Comparison of ENCODE assay signal across 1 cellular context in genomic region chr12:49707127-49707811, GRCh38.
A peak's percentile ranks its signal among the peaks of the same experiment; 100 is the strongest.
TF ChIP-seq lines count a peak whose summit lies in the region.

Gene FMNL3, minus strand, starts transcription at chr12:49707405. Its CDS starts 225 bp downstream, at chr12:49707180.

TF ChIP-seq in WTC11, 78 proteins besides CTCF, POLR2A, EP300 and RAD21 (continued from another document):
- TF ChIP-seq CREM (CRISPR knock-in tag; IDR thresholded peaks at IDR 0.05): 0 out of 2 replicates have a peak, but pooled peaks have one; percentile 67
- TF ChIP-seq SP1 (CRISPR knock-in tag; conservative IDR thresholded peaks at IDR 0.05): peak; percentile 96
- TF ChIP-seq ZNF423 (CRISPR knock-in tag; IDR thresholded peaks at IDR 0.05): peak; percentile 39; the same call in 1 of the 2 replicates
- TF ChIP-seq ZNF416 (CRISPR knock-in tag; IDR thresholded peaks at IDR 0.05): no peak
- no peak for TF ChIP-seq PREB (CRISPR knock-in tag; IDR thresholded peaks at IDR 0.05; ENCODE audit: borderline replicate concordance)
- TF ChIP-seq ZNF232 (CRISPR knock-in tag; IDR thresholded peaks at IDR 0.05): peak; percentile 81; the same call in 1 of the 2 replicates
- TF ChIP-seq TEAD1 (CRISPR knock-in tag; IDR thresholded peaks at IDR 0.05): 0 out of 2 replicates have a peak, but pooled peaks have one; percentile 64
- no peak for TF ChIP-seq JAZF1 (CRISPR knock-in tag; IDR thresholded peaks at IDR 0.05)
- peak; percentile 97 for TF ChIP-seq MAX (CRISPR knock-in tag; IDR thresholded peaks at IDR 0.05)
- peak; percentile 78 for TF ChIP-seq GABPB1 (CRISPR knock-in tag; IDR thresholded peaks at IDR 0.05)
- TF ChIP-seq ETV6 (CRISPR knock-in tag; IDR thresholded peaks at IDR 0.05): peak; percentile 93
- peak; percentile 96 for TF ChIP-seq E2F5 (CRISPR knock-in tag; IDR thresholded peaks at IDR 0.05)
- no peak for TF ChIP-seq CDX4 (CRISPR knock-in tag; IDR thresholded peaks at IDR 0.05; ENCODE audit: borderline replicate concordance)
- no peak for TF ChIP-seq OVOL2 (CRISPR knock-in tag; IDR thresholded peaks at IDR 0.05; ENCODE audit: borderline replicate concordance)
- no peak for TF ChIP-seq GTF2I (CRISPR knock-in tag; conservative IDR thresholded peaks at IDR 0.05)
- TF ChIP-seq E2F4 (CRISPR knock-in tag; IDR thresholded peaks at IDR 0.05; ENCODE audit: borderline replicate concordance, low read depth): no peak
- no peak for TF ChIP-seq ZBTB43 (CRISPR knock-in tag; IDR thresholded peaks at IDR 0.05)
- no peak for TF ChIP-seq ATF3 (CRISPR knock-in tag; conservative IDR thresholded peaks at IDR 0.05)
